In the genomic region with DNA sequence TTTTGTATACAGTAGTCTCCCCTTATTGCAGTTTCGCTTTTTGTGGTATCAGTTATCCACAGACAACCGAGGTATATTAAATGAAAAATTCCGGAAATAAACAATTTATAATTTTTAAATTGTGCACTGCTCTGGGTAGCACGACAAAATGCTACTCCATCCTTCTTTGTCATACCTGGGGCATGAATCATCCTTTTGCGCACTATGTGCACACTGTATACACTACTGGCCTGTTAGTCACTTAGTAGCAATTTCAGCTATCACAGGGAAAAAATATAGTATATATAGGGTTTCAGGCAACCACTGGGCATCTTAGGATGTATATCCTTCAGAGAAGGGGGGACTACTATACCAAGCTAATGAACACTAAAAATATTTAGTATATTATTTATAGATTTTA, we compare ENCODE assay signal across 21 cellular contexts.
DNase-seq lines count a peak whose midpoint lies in the region; ATAC-seq and TF ChIP-seq lines count a peak whose summit lies in the region.
"Had no signal": no experiment of that assay in that cellular context is flagged by ENCODE, and none has a peak within 500 bp of the region (broad histone marks: within the 10 kb centered on the region; RNA-seq: fewer than 3 reads in every experiment).

No MANE protein-coding gene starts in this region.

- no peak overlapping the region for H3K4me3 ChIP-seq in suprapubic skin

- H3K27me3 ChIP-seq in foreskin keratinocyte (no peaks in the 10 kb centered on the region), suprapubic skin (no peaks in the 10 kb centered on the region)

- no peaks in the 10 kb centered on the region for H3K36me3 ChIP-seq in suprapubic skin
- H3K36me3 ChIP-seq: WERI-Rb-1 had no signal

- TF ChIP-seq EP300 in suprapubic skin (IDR thresholded peaks at IDR 0.05) = no peak

- no peak for TF ChIP-seq POLR2A in suprapubic skin (IDR thresholded peaks at IDR 0.05)

- ATAC-seq in foreskin keratinocyte = peak; percentile 91
- no peak for ATAC-seq in HG03097 (IDR thresholded peaks at IDR 0.05; ENCODE audit: low FRiP score, unreplicated experiment)
- no peak for ATAC-seq in stimulated activated memory B cell treated with anti-CD40 and anti-IgM and Interleukin-4, amounts not matched to agents 10 μg/mL and 1 μg/mL and 100 μg/mL, for 72 hours
- ATAC-seq: naive thymus-derived CD8-positive, alpha-beta T cell; Right ventricle myocardium inferior; stimulated activated naive CD8-positive, alpha-beta T cell treated with anti-CD3 and anti-CD28 coated beads, Interleukin-15, amount 100 ng/mL, for 72 hours had no signal

- H3K27ac ChIP-seq in foreskin keratinocyte (no peak overlapping the region), suprapubic skin (no peak overlapping the region)
- H3K27ac ChIP-seq: WERI-Rb-1 had no signal

- H3K9me3 ChIP-seq in suprapubic skin = no peaks in the 10 kb centered on the region

- DNase-seq in EL = peak; percentile 85
- peak; percentile 76 for DNase-seq in NCI-H226
- peak; percentile 36 for DNase-seq in amniotic stem cell (lab: John Stamatoyannopoulos, UW)
- peak; percentile 55 to 72 for DNase-seq in foreskin keratinocyte
- DNase-seq in AG20443 (ENCODE audit: low spot score) = no peak
- no peak for DNase-seq in suprapubic skin (ENCODE audit: low spot score in 2 of 2)
- DNase-seq: activated CD4-positive, alpha-beta memory T cell treated with anti-CD3 and anti-CD28 coated beads, Interleukin-2, amount 10 ng/mL, durations not matched to agents 7 days and 5 days; activated T-cell treated with anti-CD3 and anti-CD28 coated beads, Interleukin-2, amount 50 U/mL, for 24 hours; central memory CD4-positive, alpha-beta T cell; effector memory CD4-positive, alpha-beta T cell; H7; naive thymus-derived CD8-positive, alpha-beta T cell; NCI-H1417 treated with DMSO at 0.1 percent for 48 hours; posterior cingulate gyrus; stimulated activated CD4-positive, alpha-beta T cell treated with anti-CD3 and anti-CD28 coated beads, Interleukin-2, amount 100 ng/mL, for 24 hours; stimulated activated naive CD8-positive, alpha-beta T cell treated with anti-CD3 and anti-CD28 coated beads, Interleukin-15, amount 100 ng/mL, for 72 hours; WERI-Rb-1 had no signal

- H3K27me3 Mint-ChIP-seq in stimulated activated memory B cell treated with anti-CD40 and anti-IgM and Interleukin-4, amounts not matched to agents 10 μg/mL and 1 μg/mL and 100 μg/mL, for 72 hours = no peaks in the 10 kb centered on the region
- H3K27me3 Mint-ChIP-seq: activated CD4-positive, alpha-beta memory T cell treated with anti-CD3 and anti-CD28 coated beads, Interleukin-2, amount 10 ng/mL, durations not matched to agents 7 days and 5 days; activated naive CD4-positive, alpha-beta T cell treated with anti-CD3 and anti-CD28 coated beads, Interleukin-2, amount 50 U/mL, for 24 hours; activated T-cell treated with anti-CD3 and anti-CD28 coated beads, Interleukin-2, amount 50 U/mL, for 24 hours; naive thymus-derived CD8-positive, alpha-beta T cell; stimulated activated naive CD8-positive, alpha-beta T cell treated with anti-CD3 and anti-CD28 coated beads, Interleukin-15, amount 100 ng/mL, for 72 hours had no signal

- H3K9me3 Mint-ChIP-seq in stimulated activated memory B cell treated with anti-CD40 and anti-IgM and Interleukin-4, amounts not matched to agents 10 μg/mL and 1 μg/mL and 100 μg/mL, for 72 hours = peaks cover 5% of the 10 kb centered on the region
- H3K9me3 Mint-ChIP-seq: activated T-cell treated with anti-CD3 and anti-CD28 coated beads, Interleukin-2, amount 50 U/mL, for 24 hours had no signal

- no peaks in the 10 kb centered on the region for H3K36me3 Mint-ChIP-seq in stimulated activated memory B cell treated with anti-CD40 and anti-IgM and Interleukin-4, amounts not matched to agents 10 μg/mL and 1 μg/mL and 100 μg/mL, for 72 hours
- H3K36me3 Mint-ChIP-seq: activated naive CD4-positive, alpha-beta T cell treated with anti-CD3 and anti-CD28 coated beads, Interleukin-2, amount 50 U/mL, for 24 hours; naive thymus-derived CD8-positive, alpha-beta T cell had no signal

- H3K4me1 Mint-ChIP-seq in stimulated activated memory B cell treated with anti-CD40 and anti-IgM and Interleukin-4, amounts not matched to agents 10 μg/mL and 1 μg/mL and 100 μg/mL, for 72 hours = no peaks in the 10 kb centered on the region
- H3K4me1 Mint-ChIP-seq: activated CD4-positive, alpha-beta memory T cell treated with anti-CD3 and anti-CD28 coated beads, Interleukin-2, amount 10 ng/mL, durations not matched to agents 7 days and 5 days; activated naive CD4-positive, alpha-beta T cell treated with anti-CD3 and anti-CD28 coated beads, Interleukin-2, amount 50 U/mL, for 24 hours; naive thymus-derived CD8-positive, alpha-beta T cell; stimulated activated naive CD8-positive, alpha-beta T cell treated with anti-CD3 and anti-CD28 coated beads, Interleukin-15, amount 100 ng/mL, for 72 hours had no signal

- H3K4me1 ChIP-seq in foreskin keratinocyte = no peaks in the 10 kb centered on the region
- no peaks in the 10 kb centered on the region for H3K4me1 ChIP-seq in suprapubic skin

- H3K4me3 Mint-ChIP-seq in stimulated activated memory B cell treated with anti-CD40 and anti-IgM and Interleukin-4, amounts not matched to agents 10 μg/mL and 1 μg/mL and 100 μg/mL, for 72 hours = no peak overlapping the region
- H3K4me3 Mint-ChIP-seq: activated CD4-positive, alpha-beta memory T cell treated with anti-CD3 and anti-CD28 coated beads, Interleukin-2, amount 10 ng/mL, durations not matched to agents 7 days and 5 days; activated naive CD4-positive, alpha-beta T cell treated with anti-CD3 and anti-CD28 coated beads, Interleukin-2, amount 50 U/mL, for 24 hours; activated T-cell treated with anti-CD3 and anti-CD28 coated beads, Interleukin-2, amount 50 U/mL, for 24 hours; naive thymus-derived CD8-positive, alpha-beta T cell; stimulated activated naive CD8-positive, alpha-beta T cell treated with anti-CD3 and anti-CD28 coated beads, Interleukin-15, amount 100 ng/mL, for 72 hours had no signal

- TF ChIP-seq CTCF in foreskin keratinocyte (conservative IDR thresholded peaks at IDR 0.05) (no peak), suprapubic skin (IDR thresholded peaks at IDR 0.05) (no peak)

- no peak overlapping the region for H3K27ac Mint-ChIP-seq in stimulated activated memory B cell treated with anti-CD40 and anti-IgM and Interleukin-4, amounts not matched to agents 10 μg/mL and 1 μg/mL and 100 μg/mL, for 72 hours
- H3K27ac Mint-ChIP-seq: activated CD4-positive, alpha-beta memory T cell treated with anti-CD3 and anti-CD28 coated beads, Interleukin-2, amount 10 ng/mL, durations not matched to agents 7 days and 5 days; activated naive CD4-positive, alpha-beta T cell treated with anti-CD3 and anti-CD28 coated beads, Interleukin-2, amount 50 U/mL, for 24 hours; activated T-cell treated with anti-CD3 and anti-CD28 coated beads, Interleukin-2, amount 50 U/mL, for 24 hours; naive thymus-derived CD8-positive, alpha-beta T cell; stimulated activated naive CD8-positive, alpha-beta T cell treated with anti-CD3 and anti-CD28 coated beads, Interleukin-15, amount 100 ng/mL, for 72 hours had no signal

- 80% methylated on average over 5 of the region's 5 CpGs for WGBS in suprapubic skin

Comparison
In these comparisons a context has a peak if more than half of its experiments do, and no peak if none do; other contexts are left out.
1. DNase-seq: peak in EL (single experiment), NCI-H226 (single experiment), amniotic stem cell (single experiment) and foreskin keratinocyte (2 of 2); none in AG20443 (single experiment) and suprapubic skin (0 of 2).